ENCODE assay signal across 28 cellular contexts in genomic region chr10:3350790-3351364, GRCh38.
DNase-seq lines count a peak whose midpoint lies in the region; ATAC-seq and TF ChIP-seq lines count a peak whose summit lies in the region.
"Had no signal": no experiment of that assay in that cellular context is flagged by ENCODE, and none has a peak within 500 bp of the region (broad histone marks: within the 10 kb centered on the region; RNA-seq: fewer than 3 reads in every experiment).

No MANE protein-coding gene starts in this region.

- peaks cover 24% of the 10 kb centered on the region for H3K27me3 Mint-ChIP-seq in activated CD4-positive, alpha-beta T cell treated with anti-CD3 and anti-CD28 coated beads, Interleukin-2, amount 10 ng/mL, durations not matched to agents 7 days and 5 days

- no peaks in the 10 kb centered on the region for H3K9me3 Mint-ChIP-seq in activated CD4-positive, alpha-beta T cell treated with anti-CD3 and anti-CD28 coated beads, Interleukin-2, amount 10 ng/mL, durations not matched to agents 7 days and 5 days
- H3K9me3 Mint-ChIP-seq: CD4-positive, alpha-beta memory T cell; HFFc6 had no signal

- H3K36me3 Mint-ChIP-seq in activated CD4-positive, alpha-beta T cell treated with anti-CD3 and anti-CD28 coated beads, Interleukin-2, amount 10 ng/mL, durations not matched to agents 7 days and 5 days (ENCODE audit: low read depth) = no peaks in the 10 kb centered on the region
- H3K36me3 Mint-ChIP-seq: CD4-positive, alpha-beta memory T cell; IgD-negative memory B cell had no signal

- TF ChIP-seq CTCF in A673 (conservative IDR thresholded peaks at IDR 0.05; ENCODE audit: low read depth, low read length) = no peak
- TF ChIP-seq CTCF in HEK293 (tag by site-specific recombination; IDR thresholded peaks at IDR 0.05) = no peak
- TF ChIP-seq CTCF in neural cell (IDR thresholded peaks at IDR 0.05; ENCODE audit: poor library complexity, severe bottlenecking) = no peak

- H3K79me2 ChIP-seq in neural cell (replicated peaks; ENCODE audit: insufficient read depth, low read length) = no peaks in the 10 kb centered on the region

- H3K4me3 Mint-ChIP-seq in activated CD4-positive, alpha-beta T cell treated with anti-CD3 and anti-CD28 coated beads, Interleukin-2, amount 10 ng/mL, durations not matched to agents 7 days and 5 days = no peak overlapping the region
- H3K4me3 Mint-ChIP-seq: H9, HFFc6, IgD-negative memory B cell had no signal

- no peaks in the 10 kb centered on the region for H3K9me2 ChIP-seq in neural cell (ENCODE audit: insufficient read depth, low read length)

- no peaks in the 10 kb centered on the region for H3F3A ChIP-seq in neural cell (ENCODE audit: insufficient read depth, low read length, poor library complexity, severe bottlenecking)

- H3K27ac ChIP-seq in A673 (ENCODE audit: low read depth, low read length, poor library complexity, severe bottlenecking) (no peak overlapping the region), HEK293 (ENCODE audit: extremely low read depth, low read depth, low read length) (no peak overlapping the region), ectodermal cell (ENCODE audit: insufficient read depth, low read depth, low read length, poor library complexity, severe bottlenecking) (peak overlapping the region; percentile 13), neural cell (ENCODE audit: low read length) (no peak overlapping the region)
- H3K27ac ChIP-seq: BLaER1, SJCRH30 had no signal

- no peaks in the 10 kb centered on the region for H3K9me3 ChIP-seq in A673 (ENCODE audit: low read depth, low read length, poor library complexity, severe bottlenecking)
- H3K9me3 ChIP-seq in HEK293 (ENCODE audit: control insufficient read depth, insufficient read depth, low read depth, low read length) = no peaks in the 10 kb centered on the region
- no peaks in the 10 kb centered on the region for H3K9me3 ChIP-seq in ectodermal cell (ENCODE audit: control insufficient read depth, low read length)
- no peaks in the 10 kb centered on the region for H3K9me3 ChIP-seq in neural cell (ENCODE audit: low read length)
- H3K9me3 ChIP-seq: SJCRH30 had no signal

- no peak overlapping the region for H3K4me2 ChIP-seq in neural cell (ENCODE audit: low read length)
- H3K4me2 ChIP-seq: BLaER1 had no signal

- H3K27me3 ChIP-seq in A673 (replicated peaks; ENCODE audit: insufficient read depth, low read depth, low read length, poor library complexity) (no peaks in the 10 kb centered on the region), ectodermal cell (ENCODE audit: control insufficient read depth, insufficient read depth, low read length, poor library complexity, severe bottlenecking) (no peaks in the 10 kb centered on the region), neural cell (ENCODE audit: insufficient read depth, low read depth, low read length) (no peaks in the 10 kb centered on the region)
- H3K27me3 ChIP-seq: BLaER1, SJCRH30 had no signal

- TF ChIP-seq RAD21 in neural cell (conservative IDR thresholded peaks at IDR 0.05) = peak; percentile 36

- no peaks in the 10 kb centered on the region for H4K20me1 ChIP-seq in neural cell (ENCODE audit: insufficient read depth)
- H4K20me1 ChIP-seq: BLaER1 had no signal

- no peak overlapping the region for H3K27ac Mint-ChIP-seq in activated CD4-positive, alpha-beta T cell treated with anti-CD3 and anti-CD28 coated beads, Interleukin-2, amount 10 ng/mL, durations not matched to agents 7 days and 5 days
- H3K27ac Mint-ChIP-seq: HFFc6, IgD-negative memory B cell had no signal

- no peak overlapping the region for H3K9ac ChIP-seq in neural cell (ENCODE audit: low read length)
- H3K9ac ChIP-seq: BLaER1 had no signal

- no TSS peak for BruUV-seq in A673 (replicated peaks; lab: Mats Ljungman, UMichigan)

- peaks cover 3% of the 10 kb centered on the region for H3K4me1 Mint-ChIP-seq in activated CD4-positive, alpha-beta T cell treated with anti-CD3 and anti-CD28 coated beads, Interleukin-2, amount 10 ng/mL, durations not matched to agents 7 days and 5 days

- WGBS in ectodermal cell, 2 experiments = 92 to 93% methylated on average over 7 to 8 of the region's 8 CpGs

- intact Hi-C loops in A673 (cut with micrococcal nuclease; ENCODE audit: unreplicated experiment) = no loop called here

- peak; percentile 39 for DNase-seq in A673 (ENCODE audit: low spot score)
- DNase-seq in activated CD4-positive, alpha-beta T cell treated with anti-CD3 and anti-CD28 coated beads, Interleukin-2, amount 10 ng/mL, durations not matched to agents 7 days and 5 days = no peak
- DNase-seq in stimulated activated CD4-positive, alpha-beta T cell treated with anti-CD3 and anti-CD28 coated beads, Interleukin-12 subunit alpha, Interleukin-12 subunit beta, amount 100 ng/mL, for 4 hours = no peak
- no peak for DNase-seq in left lobe of liver (ENCODE audit: low spot score)
- DNase-seq: 8988T; Caco-2; CD4-positive, alpha-beta memory T cell; EL; GDM1; H9; HFFc6; NCI-H1092; NCI-H1417 treated with DMSO at 0.1 percent for 48 hours; NCI-H1694 treated with DMSO at 0.1 percent for 48 hours; NCI-H2081; NCI-H2171 treated with DMSO at 0.1 percent for 48 hours; NCI-H524; NCI-H774; SJCRH30 had no signal

- CTCF ChIA-PET in A673 (lab: Charles Lee) (no interaction called here), HEK293 (lab: Yijun Ruan, JAX) (interaction anchor here (1.2 kb wide), 1 partner anchor 109 kb away, joined by 3 read pairs; no protein-coding TSS in a partner anchor)
- CTCF ChIA-PET in activated CD4-positive, alpha-beta T cell treated with anti-CD3 and anti-CD28 coated beads, Interleukin-2, amount 10 ng/mL, durations not matched to agents 7 days and 5 days (lab: Charles Lee) = interaction anchor here (0.6 kb wide), 1 partner anchor 58 kb away, joined by 4 read pairs; no protein-coding TSS in a partner anchor

- no peak for ATAC-seq in HG03432 (IDR thresholded peaks at IDR 0.05; ENCODE audit: unreplicated experiment)
- no peak for ATAC-seq in left lobe of liver
- ATAC-seq: GM12878, Right ventricle myocardium inferior, SK-N-SH treated with all-trans-retinoic acid at 6 μM for 48 hours had no signal

- H3K4me1 ChIP-seq in A673 (ENCODE audit: insufficient read depth, low read length, poor library complexity, severe bottlenecking) = peaks cover 17% of the 10 kb centered on the region
- no peaks in the 10 kb centered on the region for H3K4me1 ChIP-seq in HEK293 (ENCODE audit: control insufficient read depth, insufficient read depth, low read length)
- H3K4me1 ChIP-seq in ectodermal cell (ENCODE audit: control insufficient read depth, insufficient read depth, low read length) = peaks cover 7% of the 10 kb centered on the region
- H3K4me1 ChIP-seq: Caco-2, SJCRH30 had no signal

- no peak overlapping the region for H2AFZ ChIP-seq in neural cell (ENCODE audit: low read depth, low read length)

- H3K4me3 ChIP-seq in A673 (ENCODE audit: low read depth, low read length, poor library complexity, severe bottlenecking) (no peak overlapping the region), HEK293 (ENCODE audit: low read depth, low read length) (no peak overlapping the region), ectodermal cell (ENCODE audit: insufficient read depth, low read depth, low read length) (no peak overlapping the region), neural cell (ENCODE audit: low read length) (no peak overlapping the region)
- H3K4me3 ChIP-seq: BLaER1, GM12878, SJCRH30 had no signal

- H3K36me3 ChIP-seq in A673 (ENCODE audit: insufficient read depth, low read length, poor library complexity, severe bottlenecking) = no peaks in the 10 kb centered on the region
- H3K36me3 ChIP-seq in HEK293 (ENCODE audit: control insufficient read depth in 2 of 2, insufficient read depth in 1 of 2, low read length in 2 of 2) = no peaks in the 10 kb centered on the region
- no peaks in the 10 kb centered on the region for H3K36me3 ChIP-seq in ectodermal cell (ENCODE audit: control insufficient read depth, insufficient read depth, low read length)
- no peaks in the 10 kb centered on the region for H3K36me3 ChIP-seq in neural cell (ENCODE audit: insufficient read depth, low read length)
- H3K36me3 ChIP-seq: BLaER1, SJCRH30 had no signal

- peak; percentile 99 for TF ChIP-seq EP300 in neural cell (conservative IDR thresholded peaks at IDR 0.05; ENCODE audit: poor library complexity, severe bottlenecking)

- POLR2A ChIA-PET in A673 (lab: Charles Lee; ENCODE audit: low non-redundant PET) (no interaction called here), HEK293 (lab: Yijun Ruan, JAX) (no interaction called here)
- POLR2A ChIA-PET in activated CD4-positive, alpha-beta T cell treated with anti-CD3 and anti-CD28 coated beads, Interleukin-2, amount 10 ng/mL, durations not matched to agents 7 days and 5 days (lab: Charles Lee) = no interaction called here

TF ChIP-seq in HEK293, 187 proteins besides CTCF, POLR2A, EP300 and RAD21:
- TF ChIP-seq ZBTB17 (tag by site-specific recombination; IDR thresholded peaks at IDR 0.05) (0 out of 2 replicates have a peak, but pooled peaks have one; percentile 17), ZBTB8A (tag by site-specific recombination; IDR thresholded peaks at IDR 0.05) (no peak)

TF ChIP-seq in neural cell, 6 proteins besides CTCF, POLR2A, EP300 and RAD21:
- no peak for TF ChIP-seq EZH2 (IDR thresholded peaks at IDR 0.05; ENCODE audit: borderline replicate concordance, insufficient read depth, low read length, poor library complexity, severe bottlenecking)
- peak; percentile 98 for TF ChIP-seq POLR2AphosphoS5 (IDR thresholded peaks at IDR 0.05)
TF ChIP-seq in neural cell: peak in this region for 1.
